ENCODE assay signal across 8 cellular contexts in genomic region chr12:47080725-47081502, GRCh38.
DNase-seq lines count a peak whose midpoint lies in the region; ATAC-seq and TF ChIP-seq lines count a peak whose summit lies in the region.

No MANE protein-coding gene starts in this region.

- no peak for TF ChIP-seq CTCF in astrocyte of the spinal cord (IDR thresholded peaks at IDR 0.05; ENCODE audit: low read depth, low read length)

- in situ Hi-C loops in astrocyte of the spinal cord (cut with HindIII; ENCODE audit: low sequenced_read_pairs): no loop called here

- DNase-seq in NCI-H510A (lab: John Stamatoyannopoulos, UW) (peak; percentile 29), NCI-H510A treated with DMSO at 0.1 percent for 48 hours (lab: John Stamatoyannopoulos, UW) (no peak), T-helper 1 cell (peak; percentile 34 to 73 (median 35)), astrocyte of the spinal cord (ENCODE audit: low read depth, low spot score) (peak; percentile 77)
- DNase-seq in stimulated activated CD4-positive, alpha-beta T cell treated with anti-CD3 and anti-CD28 coated beads, Interleukin-12 subunit alpha, Interleukin-12 subunit beta, amount 100 ng/mL, for 24 hours (ENCODE audit: low read depth in 2 of 2): peak; percentile 23 to 60

- H3K4me3 ChIP-seq in astrocyte of the spinal cord (ENCODE audit: low read depth, low read length) (peak overlapping the region; percentile 69), iPS-18c (ENCODE audit: insufficient read depth, low read depth, low read length) (peak overlapping the region; percentile 83; the same call in 1 of the 2 replicates)

- no peaks in the 10 kb centered on the region for H3K9me3 ChIP-seq in iPS-18c (ENCODE audit: control insufficient read depth, insufficient read depth, low read length)

- ATAC-seq in HG03025 (IDR thresholded peaks at IDR 0.05; ENCODE audit: low FRiP score, unreplicated experiment) (no peak), GM21529 (IDR thresholded peaks at IDR 0.05; ENCODE audit: unreplicated experiment) (no peak)
